ENCODE assay signal across 21 cellular contexts in genomic region chr19:16604615-16605014, GRCh38. TPM values are rescaled to one million over a fixed set of nuclear protein-coding genes. Genes with fewer than 3 reads are reported as not detected.
DNase-seq lines count a peak whose midpoint lies in the region; ATAC-seq, FAIRE-seq and TF ChIP-seq lines count a peak whose summit lies in the region.
"Had no signal": no experiment of that assay in that cellular context is flagged by ENCODE, and none has a peak within 500 bp of the region (broad histone marks: within the 10 kb centered on the region; RNA-seq: fewer than 3 reads in every experiment).

No MANE protein-coding gene starts in this region.

- DNase-seq in SIG-M5 treated with dmso at 0.1 percent for 504 hours (lab: John Stamatoyannopoulos, UW; ENCODE audit: unreplicated experiment) (peak; percentile 36), SIG-M5 (lab: John Stamatoyannopoulos, UW) (no peak), K562 (ENCODE audit: extremely low read depth in 1 of 4, low spot score in 3 of 4) (no peak), uterus (no peak)
- DNase-seq: DND-41; GOT3; MG63; NCI-H1417 treated with DMSO at 0.1 percent for 48 hours; NCI-H2029; NCI-H2171; NCI-H446; NCI-H69; NK-92 treated with Interleukin-12 subunit alpha and Interleukin-12 subunit beta, amount 100 ng/mL, for 24 hours; PC-3 had no signal

- H3K9me1 ChIP-seq in K562 (ENCODE audit: control insufficient read depth, insufficient read depth, low read length): peaks cover 15% of the 10 kb centered on the region

- H3K79me2 ChIP-seq in OCI-LY1 (ENCODE audit: insufficient read depth, low read length) (peaks cover 87% of the 10 kb centered on the region), K562 (ENCODE audit: control insufficient read depth, insufficient read depth, low read length) (peaks cover 97% of the 10 kb centered on the region)

- no peak for FAIRE-seq in K562 (lab: Jason Lieb, UNC)
- FAIRE-seq: G401.6 had no signal

- H3K9ac ChIP-seq in OCI-LY1 (ENCODE audit: low read length) (no peak overlapping the region; the same call in 1 of the 2 replicates), K562 (ENCODE audit: insufficient read depth in 1 of 2, low read depth in 2 of 2, low read length in 2 of 2) (0 out of 4 replicates have a peak overlapping the region, but pooled peaks of 1 of the 2 experiments have one; percentile 33)

- H3K9me2 ChIP-seq in OCI-LY1 (ENCODE audit: low read depth, low read length): no peaks in the 10 kb centered on the region

- no peaks in the 10 kb centered on the region for H3K9me3 ChIP-seq in HEK293 (ENCODE audit: control insufficient read depth, insufficient read depth, low read depth, low read length)
- H3K9me3 ChIP-seq in OCI-LY1 (ENCODE audit: low read length): no peaks in the 10 kb centered on the region
- H3K9me3 ChIP-seq in K562 (replicated peaks; ENCODE audit: control insufficient read depth, insufficient read depth, low read depth, low read length): no peaks in the 10 kb centered on the region
- no peaks in the 10 kb centered on the region for H3K9me3 ChIP-seq in uterus
- H3K9me3 ChIP-seq: MG63 had no signal

- H3K4me3 ChIP-seq in HEK293 (ENCODE audit: low read depth, low read length) (no peak overlapping the region), OCI-LY1 (ENCODE audit: low read depth, low read length, poor library complexity, severe bottlenecking) (no peak overlapping the region), K562 (no peak overlapping the region), uterus (no peak overlapping the region)
- H3K4me3 ChIP-seq: MG63, SK-N-MC had no signal

- H3K27ac ChIP-seq in HEK293 (ENCODE audit: extremely low read depth, low read depth, low read length): no peak overlapping the region
- H3K27ac ChIP-seq in OCI-LY1 (ENCODE audit: low read depth, low read length, poor library complexity, severe bottlenecking): peak overlapping the region; percentile 65
- no peak overlapping the region; the same call in 2 of the 3 replicates for H3K27ac ChIP-seq in K562 (ENCODE audit: extremely low read depth, low read depth, low read length)
- peak overlapping the region in 1 of 2 donors; percentile 27 for H3K27ac ChIP-seq in uterus
- H3K27ac ChIP-seq: 22Rv1, SK-N-MC had no signal

- no peak for TF ChIP-seq POLR2A in K562 (conservative IDR thresholded peaks at IDR 0.05)
- no peak for TF ChIP-seq POLR2A in uterus (IDR thresholded peaks at IDR 0.05)

- ATAC-seq in K562 (no peak), HG03442 (IDR thresholded peaks at IDR 0.05; ENCODE audit: unreplicated experiment) (no peak), GM18861 (IDR thresholded peaks at IDR 0.05; ENCODE audit: unreplicated experiment) (no peak)
- ATAC-seq: PC-3 had no signal

- H3K4me2 ChIP-seq in OCI-LY1 (ENCODE audit: low read length) (peak overlapping the region; percentile 47; the same call in 1 of the 2 replicates), K562 (ENCODE audit: insufficient read depth, low read length) (no peak overlapping the region)

- H2AFZ ChIP-seq in OCI-LY1 (ENCODE audit: low read length): no peak overlapping the region
- no peak overlapping the region for H2AFZ ChIP-seq in K562 (ENCODE audit: low read depth, low read length)

- no peak for TF ChIP-seq CTCF in HEK293 (tag by site-specific recombination; IDR thresholded peaks at IDR 0.05)
- TF ChIP-seq CTCF in OCI-LY1 (IDR thresholded peaks at IDR 0.05; ENCODE audit: low read length): no peak
- TF ChIP-seq CTCF in K562 (IDR thresholded peaks at IDR 0.05 in 2 of 3, conservative IDR thresholded peaks at IDR 0.05 in 1 of 3; ENCODE audit: insufficient read depth in 2 of 3, low read depth in 1 of 3, low read length in 3 of 3): no peak
- TF ChIP-seq CTCF in uterus (IDR thresholded peaks at IDR 0.05): no peak

- no peak for TF ChIP-seq RAD21 in K562 (CRISPR knock-in tag; conservative IDR thresholded peaks at IDR 0.05 in 1 of 2, IDR thresholded peaks at IDR 0.05 in 1 of 2)

- POLR2A ChIA-PET in HEK293 (lab: Yijun Ruan, JAX): no interaction called here
- POLR2A ChIA-PET in K562 (lab: Yijun Ruan, JAX): interaction anchor here (0.6 to 1.3 kb wide), 2 partner anchors 14 to 228 kb away, joined by 3 to 10 read pairs; no protein-coding TSS in a partner anchor

- CTCF ChIA-PET in HEK293 (lab: Yijun Ruan, JAX) (no interaction called here), K562 (lab: Yijun Ruan, JAX; ENCODE audit: low intra/inter-chr PET ratio) (no interaction called here)

- intact Hi-C loops in K562 (cut with micrococcal nuclease): no loop called here
- intact Hi-C loops in uterus (cut with DNase I; ENCODE audit: low total_unique reads): no loop called here

- H3K27me3 ChIP-seq in OCI-LY1 (ENCODE audit: insufficient read depth, low read length) (no peaks in the 10 kb centered on the region), K562 (ENCODE audit: control insufficient read depth in 2 of 2, insufficient read depth in 2 of 2, low read length in 2 of 2) (no peaks in the 10 kb centered on the region), uterus (no peaks in the 10 kb centered on the region)
- H3K27me3 ChIP-seq: MG63 had no signal

- 81% methylated on average over 5 of the region's 6 CpGs for WGBS in K562 (ENCODE audit: insufficient coverage, low coverage, missing lambda C conversion rate)

- BruUV-seq in K562 (replicated peaks; lab: Mats Ljungman, UMichigan): no TSS peak

- TF ChIP-seq EP300 in K562 (IDR thresholded peaks at IDR 0.05; ENCODE audit: low read length): no peak

- in situ Hi-C loops in K562 (cut with MboI): no loop called here

- peaks cover 17% of the 10 kb centered on the region for H3K4me1 ChIP-seq in HEK293 (ENCODE audit: control insufficient read depth, insufficient read depth, low read length)
- peaks cover 85% of the 10 kb centered on the region for H3K4me1 ChIP-seq in OCI-LY1 (ENCODE audit: insufficient read depth, low read length, severe bottlenecking)
- peaks cover 4 to 40% of the 10 kb centered on the region in 2 experiments; a peak in 4 of 5 replicates for H3K4me1 ChIP-seq in K562 (replicated peaks in 1 of 2; ENCODE audit: control insufficient read depth in 2 of 2, insufficient read depth in 2 of 2, low read length in 2 of 2)
- peaks cover 3 to 13% of the 10 kb centered on the region in 2 donors for H3K4me1 ChIP-seq in uterus

- no peaks in the 10 kb centered on the region for H4K20me1 ChIP-seq in OCI-LY1 (ENCODE audit: insufficient read depth, low read length)
- peaks cover 56% of the 10 kb centered on the region for H4K20me1 ChIP-seq in K562 (replicated peaks; ENCODE audit: control insufficient read depth, insufficient read depth, low read length)

- H3K36me3 ChIP-seq in HEK293 (ENCODE audit: control insufficient read depth in 2 of 2, insufficient read depth in 1 of 2, low read length in 2 of 2) (no peaks in the 10 kb centered on the region), OCI-LY1 (ENCODE audit: insufficient read depth, low read length) (peaks cover 8% of the 10 kb centered on the region; the same call in 1 of the 2 replicates), K562 (ENCODE audit: control insufficient read depth, insufficient read depth, low read length) (peaks cover 24% of the 10 kb centered on the region), uterus (no peaks in the 10 kb centered on the region)

- no peaks in the 10 kb centered on the region for H3F3A ChIP-seq in OCI-LY1 (ENCODE audit: insufficient read depth, low read length)

RNA-seq across cellular contexts. Expression of gene MED26, which starts 23.4 kb away (rescaled TPM):
- total RNA-seq in K562 (2011; cell fraction: chromatin; rRNA removed; ENCODE audit: low replicate concordance): 31.4 and 62.0 TPM in 2 replicates
- 34.2 and 40.0 TPM in 2 replicates for total RNA-seq in K562 (2011; cell fraction: nucleolus; rRNA removed)
- 27.1 and 33.1 TPM in 2 replicates for total RNA-seq in K562 (2011; cell fraction: nucleoplasm; rRNA removed)
- 12.9 and 15.2 TPM in 2 replicates for total RNA-seq in K562 (2014; rRNA removed)
- 3.7 and 4.6 TPM in 2 replicates for total RNA-seq in K562 (2014; rRNA removed; fragmentation: Illumina TruSeq; extraction: Trizol)
- 7.1 and 7.5 TPM in 2 replicates for total RNA-seq in K562 (2015; rRNA removed; fragmentation: Illumina TruSeq; extraction: Trizol)
- 15.1 and 16.5 TPM in 2 replicates for total RNA-seq in K562 (2021)
- polyA plus RNA-seq in K562 (2011; rRNA removed): 5.6 and 6.1 TPM in 2 replicates
- polyA plus RNA-seq in K562 (2011; cell fraction: cytosol; rRNA removed): 5.8 and 11.0 TPM in 2 replicates
- 6.6 and 9.2 TPM in 2 replicates for polyA plus RNA-seq in K562 (2011; cell fraction: nucleus; rRNA removed)
- polyA plus RNA-seq in K562 (2012): 5.5 and 7.2 TPM in 2 replicates
- 6.2 and 8.4 TPM in 2 replicates for polyA plus RNA-seq in K562 (2014; fragmentation: Illumina TruSeq; extraction: Trizol)
- polyA plus RNA-seq in K562 (2014; fragmentation: Nextera tagmentation; extraction: Ambion mirVana): under 1 TPM; 0.71 to 0.86 TPM
- 8.4 and 9.0 TPM in 2 replicates for polyA plus RNA-seq in K562 (2014; rRNA removed)
- polyA minus RNA-seq in K562 (2011; rRNA and poly(A)+ RNA removed): 5.4 and 10.0 TPM in 2 replicates
- polyA minus RNA-seq in K562 (2011; cell fraction: cytosol; rRNA and poly(A)+ RNA removed): 10.9 and 11.5 TPM in 2 replicates
- polyA minus RNA-seq in K562 (2011; cell fraction: nucleus; rRNA and poly(A)+ RNA removed): 13.2 and 20.2 TPM in 2 replicates
- total RNA-seq in uterus: 10 to 100 TPM in 1 of 4 donors, 1 to 10 TPM in 3; 1.5 to 13.5 (median 3.6) TPM

RNA-seq across cellular contexts. Expression of gene SLC35E1, which starts 32.4 kb away (rescaled TPM):
- total RNA-seq in K562 (2011; cell fraction: chromatin; rRNA removed; ENCODE audit: low replicate concordance): 132 and 248 TPM in 2 replicates
- 136 and 163 TPM in 2 replicates for total RNA-seq in K562 (2011; cell fraction: nucleolus; rRNA removed)
- total RNA-seq in K562 (2011; cell fraction: nucleoplasm; rRNA removed): 156 and 184 TPM in 2 replicates
- total RNA-seq in K562 (2014; rRNA removed): 18.5 and 24.4 TPM in 2 replicates
- 27.8 and 28.4 TPM in 2 replicates for total RNA-seq in K562 (2014; rRNA removed; fragmentation: Illumina TruSeq; extraction: Trizol)
- 25.7 and 27.3 TPM in 2 replicates for total RNA-seq in K562 (2015; rRNA removed; fragmentation: Illumina TruSeq; extraction: Trizol)
- total RNA-seq in K562 (2021): 40.1 and 44.5 TPM in 2 replicates
- 28.0 and 40.1 TPM in 2 replicates for polyA plus RNA-seq in K562 (2011; rRNA removed)
- 41.7 and 60.4 TPM in 2 replicates for polyA plus RNA-seq in K562 (2011; cell fraction: cytosol; rRNA removed)
- polyA plus RNA-seq in K562 (2011; cell fraction: nucleus; rRNA removed): 28.4 and 51.0 TPM in 2 replicates
- polyA plus RNA-seq in K562 (2012): 23.2 and 28.7 TPM in 2 replicates
- 31.3 and 34.3 TPM in 2 replicates for polyA plus RNA-seq in K562 (2014; fragmentation: Illumina TruSeq; extraction: Trizol)
- 10 to 100 TPM; 15.0 to 16.1 TPM for polyA plus RNA-seq in K562 (2014; fragmentation: Nextera tagmentation; extraction: Ambion mirVana)
- polyA plus RNA-seq in K562 (2014; rRNA removed): 19.3 and 29.4 TPM in 2 replicates
- 54.7 and 61.3 TPM in 2 replicates for polyA minus RNA-seq in K562 (2011; rRNA and poly(A)+ RNA removed)
- polyA minus RNA-seq in K562 (2011; cell fraction: cytosol; rRNA and poly(A)+ RNA removed): 47.2 and 51.0 TPM in 2 replicates
- polyA minus RNA-seq in K562 (2011; cell fraction: nucleus; rRNA and poly(A)+ RNA removed): 20.2 and 28.9 TPM in 2 replicates
- total RNA-seq in uterus: 10 to 100 TPM; 10.2 to 39.8 (median 19.8) TPM

RNA-seq across cellular contexts. Expression of gene SMIM7, which starts 55.3 kb away (rescaled TPM):
- 167 and 203 TPM in 2 replicates for total RNA-seq in K562 (2011; cell fraction: chromatin; rRNA removed; ENCODE audit: low replicate concordance)
- 137 and 142 TPM in 2 replicates for total RNA-seq in K562 (2011; cell fraction: nucleolus; rRNA removed)
- total RNA-seq in K562 (2011; cell fraction: nucleoplasm; rRNA removed): 167 and 208 TPM in 2 replicates
- total RNA-seq in K562 (2014; rRNA removed) (55.3 and 63.3 TPM in 2 replicates), K562 (2014; rRNA removed; fragmentation: Illumina TruSeq; extraction: Trizol) (102 and 109 TPM in 2 replicates), K562 (2015; rRNA removed; fragmentation: Illumina TruSeq; extraction: Trizol) (110 and 114 TPM in 2 replicates), K562 (2021) (72.5 and 72.7 TPM in 2 replicates), uterus (100 to 1,000 TPM in 1 of 4 donors, 10 to 100 TPM in 3; 26.6 to 144 (median 85.0) TPM)
- polyA plus RNA-seq in K562 (2011; rRNA removed) (95.0 and 107 TPM in 2 replicates), K562 (2014; fragmentation: Illumina TruSeq; extraction: Trizol) (85.6 and 113 TPM in 2 replicates), K562 (2014; fragmentation: Nextera tagmentation; extraction: Ambion mirVana) (100 to 1,000 TPM; 233 to 265 TPM), K562 (2014; rRNA removed) (105 and 122 TPM in 2 replicates)
- polyA plus RNA-seq in K562 (2011; cell fraction: cytosol; rRNA removed): 60.8 and 84.9 TPM in 2 replicates
- 50.6 and 64.0 TPM in 2 replicates for polyA plus RNA-seq in K562 (2011; cell fraction: nucleus; rRNA removed)
- 67.5 and 69.7 TPM in 2 replicates for polyA plus RNA-seq in K562 (2012)
- 61.4 and 64.6 TPM in 2 replicates for polyA minus RNA-seq in K562 (2011; rRNA and poly(A)+ RNA removed)
- polyA minus RNA-seq in K562 (2011; cell fraction: cytosol; rRNA and poly(A)+ RNA removed): 24.3 and 33.3 TPM in 2 replicates
- 24.4 and 40.8 TPM in 2 replicates for polyA minus RNA-seq in K562 (2011; cell fraction: nucleus; rRNA and poly(A)+ RNA removed)

RNA-seq across cellular contexts. Expression of gene TMEM38A, which starts 56.3 kb away (rescaled TPM):
- 5.1 and 6.9 TPM in 2 replicates for total RNA-seq in K562 (2011; cell fraction: chromatin; rRNA removed; ENCODE audit: low replicate concordance)
- 3.9 and 5.3 TPM in 2 replicates for total RNA-seq in K562 (2011; cell fraction: nucleolus; rRNA removed)
- total RNA-seq in K562 (2011; cell fraction: nucleoplasm; rRNA removed): 4.2 and 4.7 TPM in 2 replicates
- total RNA-seq in K562 (2014; rRNA removed) (0.77 and 4.3 TPM in 2 replicates), K562 (2014; rRNA removed; fragmentation: Illumina TruSeq; extraction: Trizol) (1.2 and 1.4 TPM in 2 replicates), K562 (2015; rRNA removed; fragmentation: Illumina TruSeq; extraction: Trizol) (0.90 and 1.6 TPM in 2 replicates), K562 (2021) (1.4 and 2.1 TPM in 2 replicates), uterus (1 to 10 TPM in 2 of 4 donors, not detected in 2; 3.5 to 5.0 TPM)
- polyA plus RNA-seq in K562 (2011; rRNA removed) (1.5 and 1.8 TPM in 2 replicates), K562 (2014; fragmentation: Illumina TruSeq; extraction: Trizol) (0.77 and 2.4 TPM in 2 replicates), K562 (2014; fragmentation: Nextera tagmentation; extraction: Ambion mirVana) (under 1 TPM; 0.35 to 0.44 TPM), K562 (2014; rRNA removed) (1.9 and 3.3 TPM in 2 replicates)
- polyA plus RNA-seq in K562 (2011; cell fraction: cytosol; rRNA removed): 0.72 and 2.6 TPM in 2 replicates
- 2.2 and 2.6 TPM in 2 replicates for polyA plus RNA-seq in K562 (2011; cell fraction: nucleus; rRNA removed)
- 1.3 and 1.4 TPM in 2 replicates for polyA plus RNA-seq in K562 (2012)
- polyA minus RNA-seq in K562 (2011; rRNA and poly(A)+ RNA removed): 0.78 and 4.0 TPM in 2 replicates
- 1.2 and 2.3 TPM in 2 replicates for polyA minus RNA-seq in K562 (2011; cell fraction: cytosol; rRNA and poly(A)+ RNA removed)
- polyA minus RNA-seq in K562 (2011; cell fraction: nucleus; rRNA and poly(A)+ RNA removed): 0.89 and 0.94 TPM in 2 replicates
